ENCODE assay signal across 23 cellular contexts in the genomic region with DNA sequence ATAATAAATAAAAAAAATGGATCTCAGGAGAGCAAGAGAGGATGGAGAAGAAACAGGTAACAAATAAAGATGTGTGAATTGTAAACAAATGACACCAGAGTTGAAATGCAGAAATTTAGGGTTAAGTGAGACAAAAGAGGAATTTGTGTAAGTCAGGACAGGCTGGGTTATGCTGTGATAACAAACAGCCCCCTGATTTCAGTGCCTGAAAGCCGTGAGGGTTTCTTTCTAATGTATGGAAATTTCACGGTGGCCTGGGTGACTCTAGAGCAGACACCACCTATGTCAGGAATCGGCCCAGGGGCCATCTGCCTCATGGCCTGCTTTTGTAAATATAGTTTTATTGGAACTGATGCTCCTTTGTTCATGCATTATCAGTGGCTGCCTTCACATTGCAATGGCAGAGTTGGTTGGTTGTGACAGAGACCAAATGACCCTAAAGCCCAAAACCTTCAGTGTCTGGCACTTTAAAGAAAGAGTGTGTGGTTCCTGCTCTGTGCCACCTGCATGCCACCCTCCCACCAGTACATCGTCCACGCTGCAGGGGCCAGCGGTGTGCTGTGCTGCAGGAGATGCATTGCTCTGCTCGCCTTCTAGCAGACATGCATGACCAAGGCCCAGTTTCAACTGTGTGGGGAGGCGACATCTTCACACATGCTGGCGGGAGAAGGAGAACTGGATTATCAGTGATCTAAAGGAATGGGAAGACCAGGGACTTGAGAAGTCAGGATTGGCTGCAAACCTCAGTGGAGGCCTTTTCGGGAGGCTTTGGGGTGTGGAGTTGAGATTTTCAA.
"Had no signal": no experiment of that assay in that cellular context is flagged by ENCODE, and none has a peak within 500 bp of the region (broad histone marks: within the 10 kb centered on the region; RNA-seq: fewer than 3 reads in every experiment).

No MANE protein-coding gene starts in this region.

- H3K79me2 ChIP-seq: hepatocyte had no signal

- H2AFZ ChIP-seq: hepatocyte, neural progenitor cell had no signal

- H3K36me3 Mint-ChIP-seq: naive thymus-derived CD8-positive, alpha-beta T cell; neural progenitor cell; stimulated activated memory B cell treated with anti-CD40 and anti-IgM and Interleukin-4, amounts not matched to agents 10 μg/mL and 1 μg/mL and 100 μg/mL, for 72 hours had no signal

- H3K4me1 Mint-ChIP-seq: stimulated activated memory B cell treated with anti-CD40 and anti-IgM and Interleukin-4, amounts not matched to agents 10 μg/mL and 1 μg/mL and 100 μg/mL, for 72 hours; stimulated activated naive CD8-positive, alpha-beta T cell treated with anti-CD3 and anti-CD28 coated beads, Interleukin-15, amount 100 ng/mL, for 72 hours had no signal

- H3K27me3 ChIP-seq: hepatocyte, neural progenitor cell, ovary, right atrium auricular region, tibial nerve, vagina had no signal

- DNase-seq: islet precursor cell; left ventricle myocardium inferior; naive thymus-derived CD8-positive, alpha-beta T cell; ovary; stimulated activated CD4-positive, alpha-beta T cell treated with anti-CD3 and anti-CD28 coated beads, Interleukin-12 subunit alpha, Interleukin-12 subunit beta, amount 100 ng/mL, for 4 hours; stimulated activated CD4-positive, alpha-beta T cell treated with anti-CD3 and anti-CD28 coated beads, Interleukin-15, amount 100 ng/mL, for 24 hours; stimulated activated CD4-positive, alpha-beta T cell treated with anti-CD3 and anti-CD28 coated beads, Interleukin-2, amount 100 ng/mL, for 24 hours; stimulated activated CD4-positive, alpha-beta T cell treated with anti-CD3 and anti-CD28 coated beads, Interleukin-4, amount 100 ng/mL, for 24 hours; stimulated activated naive CD4-positive, alpha-beta T cell treated with Interleukin-2 at 50 U/mL for 16 hours; stimulated activated naive CD8-positive, alpha-beta T cell treated with anti-CD3 and anti-CD28 coated beads, Interleukin-15, amount 100 ng/mL, for 72 hours; substantia nigra had no signal

- H3K4me3 ChIP-seq: hepatocyte, left ventricle myocardium inferior, lung, neural progenitor cell, ovary, right atrium auricular region, skin epidermis, tibial nerve, vagina had no signal

- H3K27ac Mint-ChIP-seq: neural progenitor cell; progenitor cell of endocrine pancreas; stimulated activated memory B cell treated with anti-CD40 and anti-IgM and Interleukin-4, amounts not matched to agents 10 μg/mL and 1 μg/mL and 100 μg/mL, for 72 hours; type B pancreatic cell had no signal

- ATAC-seq: naive thymus-derived CD8-positive, alpha-beta T cell; sciatic nerve; stimulated activated memory B cell treated with anti-CD40 and anti-IgM and Interleukin-4, amounts not matched to agents 10 μg/mL and 1 μg/mL and 100 μg/mL, for 72 hours; stimulated activated naive CD8-positive, alpha-beta T cell treated with anti-CD3 and anti-CD28 coated beads, Interleukin-15, amount 100 ng/mL, for 72 hours had no signal

- H3K27ac ChIP-seq: neural progenitor cell, ovary, right atrium auricular region, tibial nerve had no signal

- H3K4me1 ChIP-seq: neural progenitor cell had no signal

- H3K4me3 Mint-ChIP-seq: naive thymus-derived CD8-positive, alpha-beta T cell; nephron; neural progenitor cell; stimulated activated memory B cell treated with anti-CD40 and anti-IgM and Interleukin-4, amounts not matched to agents 10 μg/mL and 1 μg/mL and 100 μg/mL, for 72 hours; stimulated activated naive CD8-positive, alpha-beta T cell treated with anti-CD3 and anti-CD28 coated beads, Interleukin-15, amount 100 ng/mL, for 72 hours; type B pancreatic cell had no signal

- H3K36me3 ChIP-seq: left ventricle myocardium inferior, neural progenitor cell, ovary, right atrium auricular region, tibial nerve, vagina had no signal

- H3K9me3 Mint-ChIP-seq: stimulated activated naive CD8-positive, alpha-beta T cell treated with anti-CD3 and anti-CD28 coated beads, Interleukin-15, amount 100 ng/mL, for 72 hours had no signal

- H3K9ac ChIP-seq: neural progenitor cell had no signal

- H3K4me2 ChIP-seq: hepatocyte, neural progenitor cell had no signal

- H3K27me3 Mint-ChIP-seq: stimulated activated memory B cell treated with anti-CD40 and anti-IgM and Interleukin-4, amounts not matched to agents 10 μg/mL and 1 μg/mL and 100 μg/mL, for 72 hours; type B pancreatic cell had no signal

- H3K9me3 ChIP-seq: ovary, vagina had no signal
